Comparison of ENCODE assay signal across 8 cellular contexts in genomic region chr17:60600490-60601431, GRCh38. TPM values are rescaled to one million over a fixed set of nuclear protein-coding genes. Genes with fewer than 3 reads are reported as not detected.
A peak's percentile ranks its signal among the peaks of the same experiment; 100 is the strongest.
DNase-seq lines count a peak whose midpoint lies in the region; ATAC-seq and TF ChIP-seq lines count a peak whose summit lies in the region.

No MANE protein-coding gene starts in this region.

- H3K14ac ChIP-seq in IMR-90 (replicated peaks; ENCODE audit: low read depth, low read length), result peak overlapping the region; percentile 95

- H3K4me1 Mint-ChIP-seq in naive thymus-derived CD4-positive, alpha-beta T cell, result peaks cover 34 to 62% (median 48%) of the 10 kb centered on the region in 7 donors

- peak; percentile 17 for ATAC-seq in GM21515 (IDR thresholded peaks at IDR 0.05; ENCODE audit: unreplicated experiment)
- peak; percentile 24; the same call in 1 of the 2 replicates for ATAC-seq in IMR-90 (ENCODE audit: low read depth)
- ATAC-seq in naive thymus-derived CD4-positive, alpha-beta T cell, result peak; percentile 29

- CTCF ChIA-PET in IMR-90 (lab: Yijun Ruan, JAX) (interaction anchor here (0.6 to 1.2 kb wide), 5 partner anchors 14 to 125 kb away, joined by 3 to 4 read pairs (median 4); no protein-coding TSS in a partner anchor), PC-9 (lab: Charles Lee) (no interaction called here)
- CTCF ChIA-PET in naive thymus-derived CD4-positive, alpha-beta T cell (lab: Charles Lee), result interaction anchor here (0.8 to 1.5 kb wide), 4 partner anchors 10 to 77 kb away, joined by 3 to 7 read pairs (median 3); partner anchors contain the start of gene BCAS3

- no peak for TF ChIP-seq POLR2A in IMR-90 (IDR thresholded peaks at IDR 0.05; ENCODE audit: low read depth, low read length)

- no peaks in the 10 kb centered on the region for H3K27me3 ChIP-seq in IMR-90 (ENCODE audit: control insufficient read depth, insufficient read depth, low read length)
- H3K27me3 ChIP-seq in PC-9 (ENCODE audit: insufficient read depth, low read depth), result no peaks in the 10 kb centered on the region
- H3K27me3 ChIP-seq in naive thymus-derived CD4-positive, alpha-beta T cell (ENCODE audit: control insufficient read depth in 2 of 2, insufficient read depth in 2 of 2, low read length in 2 of 2), result no peaks in the 10 kb centered on the region

- H4K5ac ChIP-seq in IMR-90 (ENCODE audit: low read depth, low read length), result peak overlapping the region; percentile 4; the same call in 1 of the 2 replicates

- peak overlapping the region; percentile 86 for H3K9ac ChIP-seq in IMR-90 (ENCODE audit: low read depth, low read length)

- H3K36me3 Mint-ChIP-seq in naive thymus-derived CD4-positive, alpha-beta T cell, result peaks cover 0 to 3% (median 0%) of the 10 kb centered on the region in 5 donors

- H3K27ac ChIP-seq in IMR-90 (ENCODE audit: insufficient read depth, low read length) (peak overlapping the region; percentile 86), PC-9 (peak overlapping the region; percentile 45)
- peak overlapping the region; percentile 88 for H3K27ac ChIP-seq in naive thymus-derived CD4-positive, alpha-beta T cell (ENCODE audit: low read depth, low read length)

- peak overlapping the region; percentile 59 for H4K91ac ChIP-seq in IMR-90 (ENCODE audit: insufficient read depth, low read depth, low read length)

- H3K4me3 Mint-ChIP-seq in naive thymus-derived CD4-positive, alpha-beta T cell, result peak overlapping the region; percentile 93 to 99 (median 97)

- POLR2A ChIA-PET in IMR-90 (lab: Charles Lee; ENCODE audit: unreplicated experiment) (no interaction called here), PC-9 (lab: Charles Lee; ENCODE audit: unreplicated experiment) (interaction anchor here (0.7 to 1.0 kb wide), 2 partner anchors 209 to 491 kb away, joined by 4 to 15 read pairs; partner anchors contain the start of gene USP32)
- POLR2A ChIA-PET in naive thymus-derived CD4-positive, alpha-beta T cell (lab: Charles Lee), result interaction anchor here (0.5 to 2.0 kb wide), 10 partner anchors 9 to 1035 kb away, joined by 3 to 11 read pairs (median 4); partner anchors contain the start of genes APPBP2 and BCAS3

- peak; percentile 74 for TF ChIP-seq CTCF in IMR-90 (conservative IDR thresholded peaks at IDR 0.05; ENCODE audit: low read depth, low read length)
- peak; percentile 82 for TF ChIP-seq CTCF in PC-9 (conservative IDR thresholded peaks at IDR 0.05)

- dilution Hi-C loops in IMR-90 (cut with HindIII; ENCODE audit: low sequenced_read_pairs, unreplicated experiment), result no loop called here

- DNase-seq in COR-L47 (lab: John Stamatoyannopoulos, UW) (peak; percentile 63), IMR-90 (peak; percentile 85), PC-9 (peak; percentile 76), activated T-helper 1 cell treated with Interleukin-2 at 50 U/mL for 16 hours (ENCODE audit: low read depth) (peak; percentile 17), fibroblast of gingiva (ENCODE audit: low read depth) (peak; percentile 80)
- DNase-seq in naive thymus-derived CD4-positive, alpha-beta T cell, result peak; percentile 33 to 63 (median 52)
- DNase-seq in stimulated activated naive CD4-positive, alpha-beta T cell (lab: John Stamatoyannopoulos, UW), result peak; percentile 28 to 71 (median 50)

- H4K20me1 ChIP-seq in IMR-90 (ENCODE audit: insufficient read depth, low read length), result peaks cover 31% of the 10 kb centered on the region
- 0 out of 2 replicates have a peak, but pooled peaks cover 5% of the 10 kb centered on the region for H4K20me1 ChIP-seq in PC-9 (ENCODE audit: insufficient read depth)

- peak overlapping the region; percentile 95 for H3K23ac ChIP-seq in IMR-90 (ENCODE audit: low read depth, low read length)

- peak overlapping the region; percentile 90 for H3K4me2 ChIP-seq in IMR-90 (ENCODE audit: low read depth, low read length)
- peak overlapping the region; percentile 84 for H3K4me2 ChIP-seq in PC-9

- in situ Hi-C loops in IMR-90 (cut with MboI; ENCODE audit: low sequenced_read_pairs), result no loop called here

- intact Hi-C loops in IMR-90 (cut with micrococcal nuclease), result loop anchor here (2.0 to 10.0 kb wide), 3 partner anchors 76 to 466 kb away; partner anchors contain the start of gene USP32
- intact Hi-C loops in PC-9 (cut with micrococcal nuclease; ENCODE audit: unreplicated experiment), result loop anchor here (2.0 to 5.0 kb wide), 2 partner anchors 73 to 208 kb away; partner anchors contain the start of genes APPBP2 and USP32
- intact Hi-C loops in naive thymus-derived CD4-positive, alpha-beta T cell (cut with micrococcal nuclease), result loop anchor here (1.0 to 10.0 kb wide), 11 partner anchors 23 to 1493 kb away; partner anchors contain the start of genes BCAS3 (in 2 of the 2), TRIM37 (in 2 of the 2), USP32 (in 2 of the 2) and APPBP2 (in 1 of the 2)

- H3K27me3 Mint-ChIP-seq in naive thymus-derived CD4-positive, alpha-beta T cell, result no peaks in the 10 kb centered on the region

- peak overlapping the region; percentile 72 for H2AK9ac ChIP-seq in IMR-90 (replicated peaks; ENCODE audit: low read depth, low read length, poor library complexity)

- H3K18ac ChIP-seq in IMR-90 (ENCODE audit: low read depth, low read length), result peak overlapping the region; percentile 68

- peaks cover 2% of the 10 kb centered on the region; the same call in 1 of the 2 replicates for H3K4me1 ChIP-seq in IMR-90 (ENCODE audit: control insufficient read depth, insufficient read depth, low read length)
- peaks cover 30% of the 10 kb centered on the region for H3K4me1 ChIP-seq in PC-9 (replicated peaks; ENCODE audit: insufficient read depth)
- peaks cover 0 to 13% of the 10 kb centered on the region in 2 donors for H3K4me1 ChIP-seq in naive thymus-derived CD4-positive, alpha-beta T cell (ENCODE audit: control insufficient read depth in 2 of 2, insufficient read depth in 2 of 2, low read length in 2 of 2)

- H3K4me3 ChIP-seq in IMR-90 (ENCODE audit: insufficient read depth, low read depth, low read length) (peak overlapping the region; percentile 97), PC-9 (peak overlapping the region; percentile 87)
- peak overlapping the region; percentile 70 for H3K4me3 ChIP-seq in naive thymus-derived CD4-positive, alpha-beta T cell (ENCODE audit: low read length)

- H2BK15ac ChIP-seq in IMR-90 (ENCODE audit: low read depth, low read length), result peak overlapping the region; percentile 22; the same call in 2 of the 3 replicates

- BruUV-seq in IMR-90 (replicated peaks; lab: Mats Ljungman, UMichigan) (no TSS peak), PC-9 (replicated peaks; lab: Mats Ljungman, UMichigan) (TSS peak; percentile 37)

- H3K9me3 ChIP-seq in IMR-90 (ENCODE audit: control insufficient read depth, insufficient read depth, low read length) (no peaks in the 10 kb centered on the region), PC-9 (ENCODE audit: insufficient read depth, low read depth) (no peaks in the 10 kb centered on the region)
- H3K9me3 ChIP-seq in naive thymus-derived CD4-positive, alpha-beta T cell (ENCODE audit: control insufficient read depth in 2 of 3, low read length in 3 of 3), result no peaks in the 10 kb centered on the region

- no peaks in the 10 kb centered on the region for H3K36me3 ChIP-seq in IMR-90 (ENCODE audit: control insufficient read depth, insufficient read depth, low read length)
- no peaks in the 10 kb centered on the region for H3K36me3 ChIP-seq in PC-9 (ENCODE audit: low read depth)
- H3K36me3 ChIP-seq in naive thymus-derived CD4-positive, alpha-beta T cell (ENCODE audit: control insufficient read depth in 2 of 3, insufficient read depth in 3 of 3, low read length in 3 of 3), result peaks cover 0 to 8% (median 0%) of the 10 kb centered on the region in 3 experiments

- peak; percentile 53 for TF ChIP-seq RAD21 in IMR-90 (IDR thresholded peaks at IDR 0.05; ENCODE audit: low read length)

- peak overlapping the region; percentile 86 for H2BK5ac ChIP-seq in IMR-90 (ENCODE audit: low read depth, low read length, poor library complexity, severe bottlenecking)

- peak overlapping the region; percentile 67 for H2BK120ac ChIP-seq in IMR-90 (ENCODE audit: low read depth, low read length)

- no peaks in the 10 kb centered on the region for H3K9me2 ChIP-seq in PC-9 (ENCODE audit: insufficient read depth)

- H3K9me1 ChIP-seq in IMR-90 (ENCODE audit: insufficient read depth, low read length), result peaks cover 5% of the 10 kb centered on the region

- H3K27ac Mint-ChIP-seq in naive thymus-derived CD4-positive, alpha-beta T cell, result peak overlapping the region; percentile 90 to 99 (median 95)

- peaks cover 55% of the 10 kb centered on the region for H3K79me2 ChIP-seq in PC-9 (ENCODE audit: low read depth)

- peaks cover 0 to 1% (median 0%) of the 10 kb centered on the region in 11 donors for H3K9me3 Mint-ChIP-seq in naive thymus-derived CD4-positive, alpha-beta T cell

- peak overlapping the region; percentile 41 for H2AK5ac ChIP-seq in IMR-90 (ENCODE audit: low read depth, low read length)

- H3F3A ChIP-seq in PC-9 (ENCODE audit: insufficient read depth, low read depth), result peaks cover 24% of the 10 kb centered on the region

- peak overlapping the region; percentile 67 for H3K56ac ChIP-seq in IMR-90 (ENCODE audit: extremely low read depth, insufficient read depth, low read length)

- peaks cover 0 to 25% of the 10 kb centered on the region in 2 experiments; a peak in 2 of 4 replicates for H3K79me1 ChIP-seq in IMR-90 (ENCODE audit: low read depth in 1 of 2, low read length in 2 of 2)

- H2BK20ac ChIP-seq in IMR-90 (ENCODE audit: low read depth, low read length), result no peak overlapping the region

- 0% methylated on average over 54 of the region's 69 CpGs; no CpG with 5 or more reads in 1 of the 2 experiments for WGBS in IMR-90 (ENCODE audit: extremely low coverage in 2 of 2, insufficient read length in 1 of 2), 2 experiments

- H4K8ac ChIP-seq in IMR-90 (ENCODE audit: low read depth in 2 of 2, low read length in 2 of 2), result peak overlapping the region in 1 of 2 experiments; percentile 81; a peak in 2 of 4 replicates

- peak overlapping the region; percentile 73 for H3K4ac ChIP-seq in IMR-90 (ENCODE audit: low read depth, low read length)

- H2AFZ ChIP-seq in IMR-90 (replicated peaks; ENCODE audit: low read length, poor library complexity) (peak overlapping the region; percentile 90), PC-9 (peak overlapping the region; percentile 98)

TF ChIP-seq in IMR-90, 13 proteins besides CTCF, POLR2A, EP300 and RAD21:
- peak; percentile 55 for TF ChIP-seq SMC3 (IDR thresholded peaks at IDR 0.05; ENCODE audit: low read depth, low read length)
- no peak for TF ChIP-seq CHD1 (IDR thresholded peaks at IDR 0.05; ENCODE audit: low read depth, low read length)
- no peak for TF ChIP-seq RFX5 (IDR thresholded peaks at IDR 0.05; ENCODE audit: low read depth, low read length)
- peak; percentile 60; the same call in 1 of the 2 replicates for TF ChIP-seq MXI1 (IDR thresholded peaks at IDR 0.05; ENCODE audit: borderline replicate concordance, low read depth, low read length)

RNA-seq across cellular contexts. Expression of gene PPM1D, which starts 0.8 kb away (rescaled TPM):
- total RNA-seq in IMR-90 (2012; rRNA removed) (15.8 and 16.1 TPM in 2 replicates), PC-9 (2021) (10.4 and 12.1 TPM in 2 replicates)
- polyA plus RNA-seq in IMR-90 (2012; rRNA removed), result 5.5 TPM in 2 replicates
- 4.0 and 4.4 TPM in 2 replicates for polyA plus RNA-seq in IMR-90 (2012; cell fraction: cytosol; rRNA removed)
- polyA plus RNA-seq in IMR-90 (2012; cell fraction: nucleus; rRNA removed; ENCODE audit: low replicate concordance), result 2.7 and 6.1 TPM in 2 replicates
- 10 to 100 TPM; 13.5 to 18.8 (median 17.7) TPM for total RNA-seq in naive thymus-derived CD4-positive, alpha-beta T cell
- polyA plus RNA-seq in naive thymus-derived CD4-positive, alpha-beta T cell, result 10 to 100 TPM in 1 of 2 donors, 1 to 10 TPM in 1; 8.6 to 14.2 TPM

Comparison
In these comparisons a context has a peak if more than half of its experiments do, and no peak if none do; other contexts are left out.
1. Peak in every context shown above with its lines: DNase-seq, ATAC-seq, H3K4me3 ChIP-seq and H3K27ac ChIP-seq.
2. DNase-seq: peak in every context shown above with its lines; median percentile 85 in IMR-90; 80 in fibroblast of gingiva; 76 in PC-9; 63 in COR-L47; 52 in naive thymus-derived CD4-positive, alpha-beta T cell; 50 in stimulated activated naive CD4-positive, alpha-beta T cell; 17 in activated T-helper 1 cell treated with Interleukin-2 at 50 U/mL for 16 hours.